Comparison of ENCODE assay signal across 19 cellular contexts in the genomic region with DNA sequence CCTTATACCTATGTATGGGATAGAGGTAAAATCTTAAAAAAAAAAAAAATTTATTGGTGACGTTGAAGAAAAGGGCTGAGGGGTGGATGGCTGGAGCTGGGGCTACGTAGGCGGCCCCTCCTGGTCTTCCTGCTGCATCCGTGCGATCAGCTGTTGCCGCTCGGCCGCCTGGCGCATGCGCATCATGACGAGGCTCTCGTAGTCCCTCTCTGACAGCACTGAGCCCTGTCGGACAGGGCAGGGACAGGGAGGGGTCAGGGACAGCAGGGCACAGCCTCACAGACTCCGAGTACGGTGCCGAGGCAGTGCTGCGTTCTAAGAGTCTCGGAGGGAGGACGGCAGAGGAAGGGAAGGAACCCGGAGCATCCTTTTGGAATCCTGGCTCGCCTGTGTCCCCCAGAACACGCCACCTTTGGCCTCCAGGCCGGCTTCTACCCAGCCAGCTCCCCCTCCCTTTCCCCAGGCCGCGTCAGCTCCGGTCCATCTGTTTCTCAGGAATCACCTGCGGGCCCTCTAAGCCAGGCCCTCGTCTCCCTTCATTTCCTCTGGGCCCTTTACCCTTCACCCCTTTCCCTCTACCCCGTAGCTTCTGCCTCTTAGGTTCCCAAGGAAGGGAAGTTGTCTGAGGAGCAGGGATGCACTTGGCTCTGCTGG. TPM values are rescaled to one million over a fixed set of nuclear protein-coding genes. Genes with fewer than 3 reads are reported as not detected.
A peak's percentile ranks its signal among the peaks of the same experiment; 100 is the strongest.
DNase-seq lines count a peak whose midpoint lies in the region; ATAC-seq and TF ChIP-seq lines count a peak whose summit lies in the region.
"Had no signal": no experiment of that assay in that cellular context is flagged by ENCODE, and none has a peak within 500 bp of the region (broad histone marks: within the 10 kb centered on the region; RNA-seq: fewer than 3 reads in every experiment).

No MANE protein-coding gene starts in this region.

- ATAC-seq in activated T-cell treated with anti-CD3 and anti-CD28 coated beads, Interleukin-2, amount 50 U/mL, for 72 hours (replicated peaks in 1 of 2): no peak
- no peak for ATAC-seq in RWPE2 (ENCODE audit: low read depth)
- ATAC-seq in lower lobe of right lung: no peak
- ATAC-seq in HG03432 (IDR thresholded peaks at IDR 0.05; ENCODE audit: unreplicated experiment): no peak
- no peak for ATAC-seq in GM19397 (IDR thresholded peaks at IDR 0.05; ENCODE audit: unreplicated experiment)
- ATAC-seq in HG02870 (IDR thresholded peaks at IDR 0.05; ENCODE audit: unreplicated experiment): no peak
- ATAC-seq: HCT116 had no signal

- TF ChIP-seq POLR2A in suprapubic skin (IDR thresholded peaks at IDR 0.05): no peak

- H3K4me3 ChIP-seq in RWPE2 (ENCODE audit: severe bottlenecking): no peak overlapping the region
- H3K4me3 ChIP-seq in lower lobe of right lung: no peak overlapping the region
- H3K4me3 ChIP-seq in suprapubic skin: no peak overlapping the region
- H3K4me3 ChIP-seq: right atrium auricular region, thyroid gland had no signal

- peak overlapping the region; percentile 92 for H3K27ac ChIP-seq in RWPE2 (ENCODE audit: poor library complexity, severe bottlenecking)
- H3K27ac ChIP-seq in lower lobe of right lung: peak overlapping the region; percentile 70
- peak overlapping the region; percentile 90 for H3K27ac ChIP-seq in suprapubic skin
- H3K27ac ChIP-seq: right atrium auricular region had no signal

- H3K4me3 Mint-ChIP-seq in activated T-cell treated with anti-CD3 and anti-CD28 coated beads, Interleukin-2, amount 50 U/mL, for 24 hours: no peak overlapping the region
- peak overlapping the region in 1 of 2 donors; percentile 77 for H3K4me3 Mint-ChIP-seq in activated T-cell treated with anti-CD3 and anti-CD28 coated beads, Interleukin-2, amount 50 U/mL, for 72 hours

- H3K36me3 Mint-ChIP-seq in activated T-cell treated with anti-CD3 and anti-CD28 coated beads, Interleukin-2, amount 50 U/mL, for 24 hours (ENCODE audit: low read depth): peaks cover 49% of the 10 kb centered on the region
- no peaks in the 10 kb centered on the region for H3K36me3 Mint-ChIP-seq in activated T-cell treated with anti-CD3 and anti-CD28 coated beads, Interleukin-2, amount 50 U/mL, for 72 hours (ENCODE audit: insufficient read depth in 2 of 2)

- TF ChIP-seq EP300 in suprapubic skin (IDR thresholded peaks at IDR 0.05): no peak

- DNase-seq in activated T-cell treated with anti-CD3 and anti-CD28 coated beads, Interleukin-2, amount 50 U/mL, for 24 hours: no peak
- no peak for DNase-seq in activated T-cell treated with anti-CD3 and anti-CD28 coated beads, Interleukin-2, amount 50 U/mL, for 72 hours
- DNase-seq in RWPE2 (ENCODE audit: low spot score) (no peak), lower lobe of right lung (peak; percentile 30), suprapubic skin (ENCODE audit: low spot score in 2 of 2) (no peak)
- DNase-seq: activated CD4-positive, CD25-positive, alpha-beta regulatory T cell; activated naive CD4-positive, alpha-beta T cell treated with anti-CD3 and anti-CD28 coated beads for 36 hours; Caco-2; GDM1; IMR-90; Right ventricle myocardium superior; stimulated activated CD4-positive, alpha-beta T cell treated with anti-CD3 and anti-CD28 coated beads, Interleukin-2, amount 100 ng/mL, for 24 hours had no signal

- peaks cover 60% of the 10 kb centered on the region for H3K4me1 Mint-ChIP-seq in activated T-cell treated with anti-CD3 and anti-CD28 coated beads, Interleukin-2, amount 50 U/mL, for 24 hours (ENCODE audit: low read depth)
- peaks cover 46% of the 10 kb centered on the region for H3K4me1 Mint-ChIP-seq in activated T-cell treated with anti-CD3 and anti-CD28 coated beads, Interleukin-2, amount 50 U/mL, for 72 hours (ENCODE audit: low read depth)

- no peaks in the 10 kb centered on the region for H3K27me3 ChIP-seq in RWPE2 (ENCODE audit: insufficient read depth, poor library complexity, severe bottlenecking)
- H3K27me3 ChIP-seq in lower lobe of right lung (ENCODE audit: low read depth): no peaks in the 10 kb centered on the region
- no peaks in the 10 kb centered on the region for H3K27me3 ChIP-seq in suprapubic skin
- H3K27me3 ChIP-seq: right atrium auricular region, thyroid gland had no signal

- H3K4me1 ChIP-seq in RWPE2 (ENCODE audit: insufficient read depth, poor library complexity, severe bottlenecking) (peaks cover 54% of the 10 kb centered on the region), lower lobe of right lung (peaks cover 65% of the 10 kb centered on the region), suprapubic skin (peaks cover 91% of the 10 kb centered on the region)
- H3K4me1 ChIP-seq: Caco-2 had no signal

- 0 out of 2 replicates have a peak, but pooled peaks cover 8% of the 10 kb centered on the region for H3K36me3 ChIP-seq in RWPE2 (ENCODE audit: low read depth)
- H3K36me3 ChIP-seq in lower lobe of right lung: peaks cover 57% of the 10 kb centered on the region
- H3K36me3 ChIP-seq in suprapubic skin: peaks cover 6% of the 10 kb centered on the region

- H3K27ac Mint-ChIP-seq in activated T-cell treated with anti-CD3 and anti-CD28 coated beads, Interleukin-2, amount 50 U/mL, for 24 hours: peak overlapping the region; percentile 94
- H3K27ac Mint-ChIP-seq in activated T-cell treated with anti-CD3 and anti-CD28 coated beads, Interleukin-2, amount 50 U/mL, for 72 hours: no peak overlapping the region

- H3K27me3 Mint-ChIP-seq in activated T-cell treated with anti-CD3 and anti-CD28 coated beads, Interleukin-2, amount 50 U/mL, for 24 hours: no peaks in the 10 kb centered on the region
- H3K27me3 Mint-ChIP-seq in activated T-cell treated with anti-CD3 and anti-CD28 coated beads, Interleukin-2, amount 50 U/mL, for 72 hours (ENCODE audit: low read depth): no peaks in the 10 kb centered on the region

- TF ChIP-seq CTCF in RWPE2 (IDR thresholded peaks at IDR 0.05; ENCODE audit: poor library complexity, severe bottlenecking) (no peak), lower lobe of right lung (IDR thresholded peaks at IDR 0.05) (no peak), suprapubic skin (IDR thresholded peaks at IDR 0.05) (no peak)

- H3K9me3 Mint-ChIP-seq in activated T-cell treated with anti-CD3 and anti-CD28 coated beads, Interleukin-2, amount 50 U/mL, for 24 hours: no peaks in the 10 kb centered on the region
- H3K9me3 Mint-ChIP-seq in activated T-cell treated with anti-CD3 and anti-CD28 coated beads, Interleukin-2, amount 50 U/mL, for 72 hours: no peaks in the 10 kb centered on the region
- H3K9me3 Mint-ChIP-seq: activated naive CD4-positive, alpha-beta T cell treated with anti-CD3 and anti-CD28 coated beads for 36 hours had no signal

- intact Hi-C loops in lower lobe of right lung (cut with DNase I): no loop called here

- H3K9me3 ChIP-seq in RWPE2 (ENCODE audit: severe bottlenecking) (no peaks in the 10 kb centered on the region), lower lobe of right lung (no peaks in the 10 kb centered on the region), suprapubic skin (no peaks in the 10 kb centered on the region)
- H3K9me3 ChIP-seq: Caco-2, right atrium auricular region, thyroid gland had no signal

- WGBS in suprapubic skin: 87% methylated on average over 29 of the region's 29 CpGs

RNA-seq across cellular contexts. Expression of a gene that starts 1.8 kb away (rescaled TPM):
- 1 to 10 TPM; 1.6 to 1.7 TPM for total RNA-seq in activated T-cell treated with anti-CD3 and anti-CD28 coated beads, Interleukin-2, amount 50 U/mL, for 72 hours
- total RNA-seq in lower lobe of right lung (2.4 TPM), suprapubic skin (10 to 100 TPM in 3 of 4 donors, 1 to 10 TPM in 1; 6.8 to 25.2 (median 19.6) TPM)
- total RNA-seq: fibroblast of villous mesenchyme, IMR-90 had no signal

RNA-seq across cellular contexts. Expression of a gene that starts 4.1 kb away (rescaled TPM):
- 10 to 100 TPM; 40.9 to 44.8 TPM for total RNA-seq in activated T-cell treated with anti-CD3 and anti-CD28 coated beads, Interleukin-2, amount 50 U/mL, for 72 hours
- total RNA-seq in lower lobe of right lung (99.5 TPM), suprapubic skin (10 to 100 TPM; 39.4 to 70.3 (median 56.2) TPM)

RNA-seq across cellular contexts. Expression of a gene that starts 12.9 kb away (rescaled TPM):
- 10 to 100 TPM; 28.0 to 30.7 TPM for total RNA-seq in activated T-cell treated with anti-CD3 and anti-CD28 coated beads, Interleukin-2, amount 50 U/mL, for 72 hours
- 101 TPM for total RNA-seq in lower lobe of right lung
- 10 to 100 TPM; 25.4 to 44.8 (median 35.6) TPM for total RNA-seq in suprapubic skin

RNA-seq across cellular contexts. Expression of a gene that starts 38.9 kb away (rescaled TPM):
- total RNA-seq in activated T-cell treated with anti-CD3 and anti-CD28 coated beads, Interleukin-2, amount 50 U/mL, for 72 hours: 10 to 100 TPM; 24.1 to 29.8 TPM
- total RNA-seq in lower lobe of right lung: 29.6 TPM
- total RNA-seq in suprapubic skin: 10 to 100 TPM; 33.3 to 57.1 (median 37.9) TPM

RNA-seq across cellular contexts. Expression of a gene that starts 39.3 kb away (rescaled TPM):
- total RNA-seq in activated T-cell treated with anti-CD3 and anti-CD28 coated beads, Interleukin-2, amount 50 U/mL, for 72 hours: 10 to 100 TPM; 26.3 to 37.3 TPM
- total RNA-seq in lower lobe of right lung: 28.4 TPM
- total RNA-seq in suprapubic skin: 10 to 100 TPM; 20.4 to 40.2 (median 30.3) TPM
